Comparison of ENCODE assay signal across 1 cellular context in the genomic region with DNA sequence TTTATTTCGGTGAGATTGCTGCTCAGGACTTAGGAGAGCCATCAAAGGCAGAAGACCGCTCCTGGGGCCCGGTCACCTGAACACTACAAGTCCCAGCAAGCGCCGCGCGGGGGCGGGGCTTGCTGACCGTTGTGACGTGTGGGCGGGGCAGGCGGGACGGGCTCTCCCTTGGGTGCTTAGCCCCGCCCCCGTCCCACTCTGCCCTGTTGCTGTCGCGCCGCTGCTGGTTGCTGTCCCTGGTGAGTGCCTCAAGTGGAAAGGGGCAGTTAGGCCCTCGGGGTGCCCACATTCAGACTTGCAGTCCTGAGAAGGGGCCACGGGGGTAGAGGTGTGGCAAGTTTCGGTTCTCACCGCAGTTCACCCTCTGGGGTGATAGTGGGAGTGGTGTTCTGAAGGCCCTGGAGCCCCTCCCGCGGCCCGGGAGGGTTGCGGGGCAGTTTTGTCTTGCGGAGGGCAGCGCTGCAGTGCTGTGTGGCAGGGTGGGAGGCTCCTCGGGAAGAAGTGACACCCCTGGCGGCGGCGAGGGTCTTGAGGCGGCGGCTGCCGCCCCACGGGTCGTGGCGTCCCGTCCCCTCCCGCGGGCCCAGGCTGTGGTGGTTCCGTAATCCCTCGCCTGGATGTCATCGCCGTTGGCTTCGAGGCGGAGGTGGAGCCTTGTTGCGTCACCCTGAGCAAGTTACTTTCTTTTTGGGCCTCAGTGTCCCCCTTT.
A peak's percentile ranks its signal among the peaks of the same experiment; 100 is the strongest.
TF ChIP-seq lines count a peak whose summit lies in the region.

A gene with protein sequence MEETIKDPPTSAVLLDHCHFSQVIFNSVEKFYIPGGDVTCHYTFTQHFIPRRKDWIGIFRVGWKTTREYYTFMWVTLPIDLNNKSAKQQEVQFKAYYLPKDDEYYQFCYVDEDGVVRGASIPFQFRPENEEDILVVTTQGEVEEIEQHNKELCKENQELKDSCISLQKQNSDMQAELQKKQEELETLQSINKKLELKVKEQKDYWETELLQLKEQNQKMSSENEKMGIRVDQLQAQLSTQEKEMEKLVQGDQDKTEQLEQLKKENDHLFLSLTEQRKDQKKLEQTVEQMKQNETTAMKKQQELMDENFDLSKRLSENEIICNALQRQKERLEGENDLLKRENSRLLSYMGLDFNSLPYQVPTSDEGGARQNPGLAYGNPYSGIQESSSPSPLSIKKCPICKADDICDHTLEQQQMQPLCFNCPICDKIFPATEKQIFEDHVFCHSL (plus strand): TSS at position 196 of the 709 bp plus-strand sequence. CDS start 10,673 bp downstream, outside the sequence.

TF ChIP-seq in HepG2, 621 proteins besides CTCF, POLR2A, EP300 and RAD21 (continued from another document and continues in another):
- TF ChIP-seq DNMT1 (CRISPR knock-in tag; IDR thresholded peaks at IDR 0.05): no peak
- peak; percentile 80; the same call in 1 of the 2 replicates for TF ChIP-seq ZIK1 (CRISPR knock-in tag; IDR thresholded peaks at IDR 0.05; ENCODE audit: borderline replicate concordance, low read depth)
- no peak for TF ChIP-seq ZNF816 (CRISPR knock-in tag; IDR thresholded peaks at IDR 0.05; ENCODE audit: borderline replicate concordance)
- TF ChIP-seq BCL6 (CRISPR knock-in tag; IDR thresholded peaks at IDR 0.05): no peak; the same call in 1 of the 2 replicates
- peak; percentile 73; the same call in 1 of the 2 replicates for TF ChIP-seq ZNF251 (CRISPR knock-in tag; IDR thresholded peaks at IDR 0.05)
- peak; percentile 52; the same call in 1 of the 2 replicates for TF ChIP-seq SAFB2 (CRISPR knock-in tag; IDR thresholded peaks at IDR 0.05; ENCODE audit: borderline replicate concordance, low read depth)
- TF ChIP-seq, protein P1, sequence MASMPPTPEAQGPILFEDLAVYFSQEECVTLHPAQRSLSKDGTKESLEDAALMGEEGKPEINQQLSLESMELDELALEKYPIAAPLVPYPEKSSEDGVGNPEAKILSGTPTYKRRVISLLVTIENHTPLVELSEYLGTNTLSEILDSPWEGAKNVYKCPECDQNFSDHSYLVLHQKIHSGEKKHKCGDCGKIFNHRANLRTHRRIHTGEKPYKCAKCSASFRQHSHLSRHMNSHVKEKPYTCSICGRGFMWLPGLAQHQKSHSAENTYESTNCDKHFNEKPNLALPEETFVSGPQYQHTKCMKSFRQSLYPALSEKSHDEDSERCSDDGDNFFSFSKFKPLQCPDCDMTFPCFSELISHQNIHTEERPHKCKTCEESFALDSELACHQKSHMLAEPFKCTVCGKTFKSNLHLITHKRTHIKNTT (CRISPR knock-in tag; IDR thresholded peaks at IDR 0.05): no peak
- TF ChIP-seq ASH2L (IDR thresholded peaks at IDR 0.05; ENCODE audit: insufficient read length, low read depth, low read length): peak; percentile 91
- TF ChIP-seq MEF2D (CRISPR knock-in tag; IDR thresholded peaks at IDR 0.05): peak; percentile 74; the same call in 1 of the 2 replicates
- TF ChIP-seq ZNF891 (CRISPR knock-in tag; IDR thresholded peaks at IDR 0.05): no peak; the same call in 1 of the 2 replicates
- TF ChIP-seq THYN1 (CRISPR knock-in tag; IDR thresholded peaks at IDR 0.05; ENCODE audit: borderline replicate concordance, low read depth): no peak
- TF ChIP-seq ISX (CRISPR knock-in tag; conservative IDR thresholded peaks at IDR 0.05): no peak
- TF ChIP-seq KDM5A (IDR thresholded peaks at IDR 0.05; ENCODE audit: borderline replicate concordance, low read length): peak; percentile 54; the same call in 1 of the 2 replicates
- no peak for TF ChIP-seq CHD4 (IDR thresholded peaks at IDR 0.05; ENCODE audit: borderline replicate concordance, low read length)
- TF ChIP-seq, protein P2, sequence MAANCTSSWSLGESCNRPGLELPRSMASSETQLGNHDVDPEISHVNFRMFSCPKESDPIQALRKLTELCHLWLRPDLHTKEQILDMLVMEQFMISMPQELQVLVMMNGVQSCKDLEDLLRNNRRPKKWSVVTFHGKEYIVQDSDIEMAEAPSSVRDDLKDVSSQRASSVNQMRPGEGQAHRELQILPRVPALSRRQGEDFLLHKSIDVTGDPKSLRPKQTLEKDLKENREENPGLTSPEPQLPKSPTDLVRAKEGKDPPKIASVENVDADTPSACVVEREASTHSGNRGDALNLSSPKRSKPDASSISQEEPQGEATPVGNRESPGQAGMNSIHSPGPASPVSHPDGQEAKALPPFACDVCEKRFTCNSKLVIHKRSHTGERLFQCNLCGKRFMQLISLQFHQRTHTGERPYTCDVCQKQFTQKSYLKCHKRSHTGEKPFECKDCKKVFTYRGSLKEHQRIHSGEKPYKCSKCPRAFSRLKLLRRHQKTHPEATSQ (CRISPR knock-in tag; IDR thresholded peaks at IDR 0.05; ENCODE audit: borderline replicate concordance): no peak
- TF ChIP-seq, protein P3, sequence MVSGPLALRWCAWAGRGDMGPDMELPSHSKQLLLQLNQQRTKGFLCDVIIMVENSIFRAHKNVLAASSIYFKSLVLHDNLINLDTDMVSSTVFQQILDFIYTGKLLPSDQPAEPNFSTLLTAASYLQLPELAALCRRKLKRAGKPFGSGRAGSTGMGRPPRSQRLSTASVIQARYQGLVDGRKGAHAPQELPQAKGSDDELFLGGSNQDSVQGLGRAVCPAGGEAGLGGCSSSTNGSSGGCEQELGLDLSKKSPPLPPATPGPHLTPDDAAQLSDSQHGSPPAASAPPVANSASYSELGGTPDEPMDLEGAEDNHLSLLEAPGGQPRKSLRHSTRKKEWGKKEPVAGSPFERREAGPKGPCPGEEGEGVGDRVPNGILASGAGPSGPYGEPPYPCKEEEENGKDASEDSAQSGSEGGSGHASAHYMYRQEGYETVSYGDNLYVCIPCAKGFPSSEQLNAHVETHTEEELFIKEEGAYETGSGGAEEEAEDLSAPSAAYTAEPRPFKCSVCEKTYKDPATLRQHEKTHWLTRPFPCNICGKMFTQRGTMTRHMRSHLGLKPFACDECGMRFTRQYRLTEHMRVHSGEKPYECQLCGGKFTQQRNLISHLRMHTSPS (CRISPR knock-in tag; IDR thresholded peaks at IDR 0.05; ENCODE audit: low read depth): peak; percentile 60; the same call in 1 of the 2 replicates
- no peak for TF ChIP-seq ONECUT2 (CRISPR knock-in tag; IDR thresholded peaks at IDR 0.05)
- TF ChIP-seq SIN3A (IDR thresholded peaks at IDR 0.05; ENCODE audit: borderline replicate concordance, low read depth, low read length): peak; percentile 94; the same call in 1 of the 2 replicates
- TF ChIP-seq DMAP1 (CRISPR knock-in tag; IDR thresholded peaks at IDR 0.05): no peak
- TF ChIP-seq ARNT2 (CRISPR knock-in tag; IDR thresholded peaks at IDR 0.05; ENCODE audit: low read depth): peak; percentile 72; the same call in 1 of the 2 replicates
- TF ChIP-seq HNRNPH1 (optimal IDR thresholded peaks at IDR 0.05; ENCODE audit: low read depth, low read length): no peak
- no peak for TF ChIP-seq ZNF672 (CRISPR knock-in tag; IDR thresholded peaks at IDR 0.05)
- TF ChIP-seq CHCHD3 (CRISPR knock-in tag; IDR thresholded peaks at IDR 0.05): no peak
- TF ChIP-seq, protein P4, sequence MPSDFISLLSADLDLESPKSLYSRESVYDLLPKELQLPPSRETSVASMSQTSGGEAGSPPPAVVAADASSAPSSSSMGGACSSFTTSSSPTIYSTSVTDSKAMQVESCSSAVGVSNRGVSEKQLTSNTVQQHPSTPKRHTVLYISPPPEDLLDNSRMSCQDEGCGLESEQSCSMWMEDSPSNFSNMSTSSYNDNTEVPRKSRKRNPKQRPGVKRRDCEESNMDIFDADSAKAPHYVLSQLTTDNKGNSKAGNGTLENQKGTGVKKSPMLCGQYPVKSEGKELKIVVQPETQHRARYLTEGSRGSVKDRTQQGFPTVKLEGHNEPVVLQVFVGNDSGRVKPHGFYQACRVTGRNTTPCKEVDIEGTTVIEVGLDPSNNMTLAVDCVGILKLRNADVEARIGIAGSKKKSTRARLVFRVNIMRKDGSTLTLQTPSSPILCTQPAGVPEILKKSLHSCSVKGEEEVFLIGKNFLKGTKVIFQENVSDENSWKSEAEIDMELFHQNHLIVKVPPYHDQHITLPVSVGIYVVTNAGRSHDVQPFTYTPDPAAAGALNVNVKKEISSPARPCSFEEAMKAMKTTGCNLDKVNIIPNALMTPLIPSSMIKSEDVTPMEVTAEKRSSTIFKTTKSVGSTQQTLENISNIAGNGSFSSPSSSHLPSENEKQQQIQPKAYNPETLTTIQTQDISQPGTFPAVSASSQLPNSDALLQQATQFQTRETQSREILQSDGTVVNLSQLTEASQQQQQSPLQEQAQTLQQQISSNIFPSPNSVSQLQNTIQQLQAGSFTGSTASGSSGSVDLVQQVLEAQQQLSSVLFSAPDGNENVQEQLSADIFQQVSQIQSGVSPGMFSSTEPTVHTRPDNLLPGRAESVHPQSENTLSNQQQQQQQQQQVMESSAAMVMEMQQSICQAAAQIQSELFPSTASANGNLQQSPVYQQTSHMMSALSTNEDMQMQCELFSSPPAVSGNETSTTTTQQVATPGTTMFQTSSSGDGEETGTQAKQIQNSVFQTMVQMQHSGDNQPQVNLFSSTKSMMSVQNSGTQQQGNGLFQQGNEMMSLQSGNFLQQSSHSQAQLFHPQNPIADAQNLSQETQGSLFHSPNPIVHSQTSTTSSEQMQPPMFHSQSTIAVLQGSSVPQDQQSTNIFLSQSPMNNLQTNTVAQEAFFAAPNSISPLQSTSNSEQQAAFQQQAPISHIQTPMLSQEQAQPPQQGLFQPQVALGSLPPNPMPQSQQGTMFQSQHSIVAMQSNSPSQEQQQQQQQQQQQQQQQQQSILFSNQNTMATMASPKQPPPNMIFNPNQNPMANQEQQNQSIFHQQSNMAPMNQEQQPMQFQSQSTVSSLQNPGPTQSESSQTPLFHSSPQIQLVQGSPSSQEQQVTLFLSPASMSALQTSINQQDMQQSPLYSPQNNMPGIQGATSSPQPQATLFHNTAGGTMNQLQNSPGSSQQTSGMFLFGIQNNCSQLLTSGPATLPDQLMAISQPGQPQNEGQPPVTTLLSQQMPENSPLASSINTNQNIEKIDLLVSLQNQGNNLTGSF (CRISPR knock-in tag; IDR thresholded peaks at IDR 0.05): peak; percentile 42; the same call in 1 of the 2 replicates
- TF ChIP-seq ZNF335 (CRISPR knock-in tag; IDR thresholded peaks at IDR 0.05): peak; percentile 74
- TF ChIP-seq HMGA1 (CRISPR knock-in tag; conservative IDR thresholded peaks at IDR 0.05): no peak
- peak; percentile 46; the same call in 1 of the 2 replicates for TF ChIP-seq ZNF343 (CRISPR knock-in tag; IDR thresholded peaks at IDR 0.05)
- TF ChIP-seq, protein P5, sequence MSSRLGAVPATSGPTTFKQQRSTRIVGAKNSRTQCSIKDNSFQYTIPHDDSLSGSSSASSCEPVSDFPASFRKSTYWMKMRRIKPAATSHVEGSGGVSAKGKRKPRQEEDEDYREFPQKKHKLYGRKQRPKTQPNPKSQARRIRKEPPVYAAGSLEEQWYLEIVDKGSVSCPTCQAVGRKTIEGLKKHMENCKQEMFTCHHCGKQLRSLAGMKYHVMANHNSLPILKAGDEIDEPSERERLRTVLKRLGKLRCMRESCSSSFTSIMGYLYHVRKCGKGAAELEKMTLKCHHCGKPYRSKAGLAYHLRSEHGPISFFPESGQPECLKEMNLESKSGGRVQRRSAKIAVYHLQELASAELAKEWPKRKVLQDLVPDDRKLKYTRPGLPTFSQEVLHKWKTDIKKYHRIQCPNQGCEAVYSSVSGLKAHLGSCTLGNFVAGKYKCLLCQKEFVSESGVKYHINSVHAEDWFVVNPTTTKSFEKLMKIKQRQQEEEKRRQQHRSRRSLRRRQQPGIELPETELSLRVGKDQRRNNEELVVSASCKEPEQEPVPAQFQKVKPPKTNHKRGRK (CRISPR knock-in tag; IDR thresholded peaks at IDR 0.05): no peak
- TF ChIP-seq, protein P6, sequence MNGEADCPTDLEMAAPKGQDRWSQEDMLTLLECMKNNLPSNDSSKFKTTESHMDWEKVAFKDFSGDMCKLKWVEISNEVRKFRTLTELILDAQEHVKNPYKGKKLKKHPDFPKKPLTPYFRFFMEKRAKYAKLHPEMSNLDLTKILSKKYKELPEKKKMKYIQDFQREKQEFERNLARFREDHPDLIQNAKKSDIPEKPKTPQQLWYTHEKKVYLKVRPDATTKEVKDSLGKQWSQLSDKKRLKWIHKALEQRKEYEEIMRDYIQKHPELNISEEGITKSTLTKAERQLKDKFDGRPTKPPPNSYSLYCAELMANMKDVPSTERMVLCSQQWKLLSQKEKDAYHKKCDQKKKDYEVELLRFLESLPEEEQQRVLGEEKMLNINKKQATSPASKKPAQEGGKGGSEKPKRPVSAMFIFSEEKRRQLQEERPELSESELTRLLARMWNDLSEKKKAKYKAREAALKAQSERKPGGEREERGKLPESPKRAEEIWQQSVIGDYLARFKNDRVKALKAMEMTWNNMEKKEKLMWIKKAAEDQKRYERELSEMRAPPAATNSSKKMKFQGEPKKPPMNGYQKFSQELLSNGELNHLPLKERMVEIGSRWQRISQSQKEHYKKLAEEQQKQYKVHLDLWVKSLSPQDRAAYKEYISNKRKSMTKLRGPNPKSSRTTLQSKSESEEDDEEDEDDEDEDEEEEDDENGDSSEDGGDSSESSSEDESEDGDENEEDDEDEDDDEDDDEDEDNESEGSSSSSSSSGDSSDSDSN (CRISPR knock-in tag; IDR thresholded peaks at IDR 0.05): peak; percentile 73
- peak; percentile 86 for TF ChIP-seq BORCS8-MEF2B (CRISPR knock-in tag; IDR thresholded peaks at IDR 0.05)
- no peak for TF ChIP-seq ZNF674 (CRISPR knock-in tag; IDR thresholded peaks at IDR 0.05; ENCODE audit: low read depth)
- no peak for TF ChIP-seq SMAD9 (CRISPR knock-in tag; IDR thresholded peaks at IDR 0.05)
- 0 out of 2 replicates have a peak, but pooled peaks have one; percentile 30 for TF ChIP-seq RFXAP (CRISPR knock-in tag; IDR thresholded peaks at IDR 0.05; ENCODE audit: borderline replicate concordance)
- TF ChIP-seq ZNF543 (CRISPR knock-in tag; IDR thresholded peaks at IDR 0.05): peak; percentile 75; the same call in 1 of the 2 replicates
- TF ChIP-seq FIP1L1 (IDR thresholded peaks at IDR 0.05; ENCODE audit: borderline replicate concordance, insufficient read depth, low read depth, low read length): no peak
- TF ChIP-seq ZNF10 (CRISPR knock-in tag; IDR thresholded peaks at IDR 0.05; ENCODE audit: borderline replicate concordance, low read depth): no peak
- TF ChIP-seq, protein P7, sequence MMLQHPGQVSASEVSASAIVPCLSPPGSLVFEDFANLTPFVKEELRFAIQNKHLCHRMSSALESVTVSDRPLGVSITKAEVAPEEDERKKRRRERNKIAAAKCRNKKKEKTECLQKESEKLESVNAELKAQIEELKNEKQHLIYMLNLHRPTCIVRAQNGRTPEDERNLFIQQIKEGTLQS (CRISPR knock-in tag; IDR thresholded peaks at IDR 0.05): peak; percentile 85; the same call in 1 of the 2 replicates
- no peak; the same call in none of the 2 replicates for TF ChIP-seq SALL1 (CRISPR knock-in tag; IDR thresholded peaks at IDR 0.05)
- TF ChIP-seq ARID2 (CRISPR knock-in tag; IDR thresholded peaks at IDR 0.05; ENCODE audit: borderline replicate concordance): 0 out of 2 replicates have a peak, but pooled peaks have one; percentile 63
